In the genomic region with DNA sequence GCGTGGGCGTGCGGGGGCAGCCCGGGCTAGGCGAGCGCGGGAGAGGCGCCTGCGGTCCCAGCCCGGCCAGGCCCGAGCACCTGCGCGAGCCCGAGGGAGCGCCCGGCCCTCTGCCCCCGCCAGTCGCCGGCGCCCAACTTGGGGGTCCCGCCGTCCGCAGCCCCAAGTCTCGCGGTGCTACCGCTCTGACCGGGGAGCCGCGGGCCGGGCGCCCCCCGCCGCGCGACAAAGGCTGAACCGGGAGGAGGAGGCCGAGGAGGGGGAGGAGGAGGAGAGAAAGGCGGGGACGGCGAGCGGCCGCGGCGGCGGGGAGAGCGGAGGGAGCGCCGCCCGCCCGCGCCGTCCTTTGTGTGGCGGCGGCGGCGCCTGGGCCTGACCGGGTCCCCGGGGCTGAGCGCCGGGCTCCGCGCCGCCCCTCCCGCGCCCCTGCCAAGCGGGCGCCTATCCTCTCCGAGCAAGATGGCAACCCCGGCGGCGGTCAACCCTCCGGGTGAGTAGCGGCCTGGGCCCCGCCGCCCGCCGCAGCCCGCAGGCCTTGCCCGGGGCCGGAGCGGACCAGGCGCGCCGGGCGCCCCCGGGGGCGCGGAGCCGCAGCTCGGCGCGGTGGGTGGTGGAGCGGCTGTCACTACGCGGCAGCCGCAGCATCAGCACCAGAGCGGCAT, we compare ENCODE assay signal across 8 cellular contexts. TPM values are rescaled to one million over a fixed set of nuclear protein-coding genes. Genes with fewer than 3 reads are reported as not detected.
DNase-seq lines count a peak whose midpoint lies in the region; ATAC-seq and TF ChIP-seq lines count a peak whose summit lies in the region.

Gene ARNT2 (plus strand): TSS at position 326 of the 662 bp plus-strand sequence. CDS start 134 bp downstream, at position 460.

- TF ChIP-seq CTCF in fibroblast of pulmonary artery (IDR thresholded peaks at IDR 0.05; ENCODE audit: low read length, missing control alignments), result no peak

- DNase-seq in NCI-H510A treated with DMSO at 0.1 percent for 48 hours (lab: John Stamatoyannopoulos, UW) (peak; percentile 19), NCI-H510A (lab: John Stamatoyannopoulos, UW) (no peak), SK-N-DZ (ENCODE audit: low spot score) (peak; percentile 64), fibroblast of pulmonary artery (ENCODE audit: low read depth) (no peak)
- no peak for DNase-seq in activated effector memory CD4-positive, alpha-beta T cell treated with Interleukin-2 at 50 U/mL for 16 hours

- H2AFZ ChIP-seq in neuron (ENCODE audit: low read depth, low read length), result peak within 1 kb of the TSS; percentile 85

- no peaks in the 10 kb centered on the region for H3K27me3 ChIP-seq in neuron (ENCODE audit: insufficient read depth, low read length)

- peak within 1 kb of the TSS; percentile 22 for H3K4me3 ChIP-seq in fibroblast of pulmonary artery (replicated peaks; ENCODE audit: low read depth, low read length)
- H3K4me3 ChIP-seq in neuron (ENCODE audit: low read length), result peak within 1 kb of the TSS; percentile 71

- H3K9me3 ChIP-seq in neuron (ENCODE audit: low read length), result no peaks in the 10 kb centered on the region

- H3K36me3 ChIP-seq in neuron (ENCODE audit: insufficient read depth, low read length), result no peaks in the 10 kb centered on the region

- ATAC-seq in GM19324 (IDR thresholded peaks at IDR 0.05; ENCODE audit: low FRiP score, unreplicated experiment) (no peak), HG02973 (IDR thresholded peaks at IDR 0.05; ENCODE audit: unreplicated experiment) (no peak)

- H3K4me1 ChIP-seq in neuron (ENCODE audit: insufficient read depth, low read length), result peaks cover 36% of the 10 kb centered on the region

RNA-seq across cellular contexts. Expression of gene ARNT2, which starts in this region (rescaled TPM):
- 22.8 and 22.9 TPM in 2 replicates for polyA plus RNA-seq in SK-N-DZ (2014; cell fraction: cytosol; rRNA removed)
- 14.1 and 16.6 TPM in 2 replicates for polyA plus RNA-seq in SK-N-DZ (2014; cell fraction: nucleus; rRNA removed)

Comparison
In these comparisons a context has a peak if more than half of its experiments do, and no peak if none do; other contexts are left out.
1. DNase-seq: peak in NCI-H510A treated with DMSO at 0.1 percent for 48 hours (single experiment) and SK-N-DZ (single experiment); none in NCI-H510A (single experiment), fibroblast of pulmonary artery (single experiment) and activated effector memory CD4-positive, alpha-beta T cell treated with Interleukin-2 at 50 U/mL for 16 hours (single experiment).